Comparison of ENCODE assay signal across 1 cellular context in genomic region chr4:48877827-48878535, GRCh38.
TF ChIP-seq lines count a peak whose summit lies in the region.

No MANE protein-coding gene starts in this region.

TF ChIP-seq in GM12878, 131 proteins besides CTCF, POLR2A, EP300 and RAD21:
- TF ChIP-seq ATF3 (IDR thresholded peaks at IDR 0.05; ENCODE audit: borderline replicate concordance, extremely low read depth, low read depth, low read length) (no peak), EGR1 (IDR thresholded peaks at IDR 0.05; ENCODE audit: borderline replicate concordance in 1 of 2, low read depth in 2 of 2, low read length in 2 of 2) (no peak), GABPA (IDR thresholded peaks at IDR 0.05; ENCODE audit: low read depth) (no peak), NFIC (IDR thresholded peaks at IDR 0.05; ENCODE audit: low read depth, low read length) (no peak)
